In the genomic region with DNA sequence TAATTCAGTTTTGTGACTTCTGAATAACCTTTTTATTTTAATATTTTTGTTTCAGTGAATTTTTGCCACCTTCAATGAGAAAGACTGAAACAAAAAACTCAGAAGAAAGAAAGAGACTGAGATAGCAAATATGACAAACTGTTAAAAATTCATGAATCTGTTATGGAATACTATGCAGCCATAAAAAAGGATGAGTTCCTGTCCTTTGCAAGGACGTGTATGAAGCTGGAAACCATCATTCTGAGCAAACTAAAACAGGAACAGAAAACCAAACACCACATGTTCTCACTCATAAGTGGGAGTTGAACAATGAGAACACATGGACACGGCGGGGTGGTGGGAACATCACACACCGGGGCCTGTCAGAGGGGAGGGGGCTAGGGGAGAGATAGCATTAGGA, we compare ENCODE assay signal across 38 cellular contexts.
"Had no signal": no experiment of that assay in that cellular context is flagged by ENCODE, and none has a peak within 500 bp of the region (broad histone marks: within the 10 kb centered on the region; RNA-seq: fewer than 3 reads in every experiment).

No MANE protein-coding gene starts in this region.

- H3K4me3 ChIP-seq: adrenal gland, ascending aorta, body of pancreas, breast epithelium, cardiac muscle cell had no signal

- H3K36me3 ChIP-seq: adrenal gland, ascending aorta, brain microvascular endothelial cell, breast epithelium, cardiac muscle cell had no signal

- H3K9me3 ChIP-seq: adrenal gland, ascending aorta, body of pancreas, breast epithelium had no signal

- H3K9me3 Mint-ChIP-seq: activated naive CD4-positive, alpha-beta T cell treated with anti-CD3 and anti-CD28 coated beads, Interleukin-2, amount 10 ng/mL, durations not matched to agents 7 days and 5 days; activated naive CD4-positive, alpha-beta T cell treated with anti-CD3 and anti-CD28 coated beads, Interleukin-2, amount 50 U/mL, for 24 hours; activated naive CD4-positive, alpha-beta T cell treated with anti-CD3 and anti-CD28 coated beads, Interleukin-2, amount 50 U/mL, for 72 hours; activated naive CD8-positive, alpha-beta T cell treated with anti-CD3 and anti-CD28 coated beads for 36 hours; activated naive CD8-positive, alpha-beta T cell treated with anti-CD3 and anti-CD28 coated beads, Interleukin-2, amount 50 U/mL, for 24 hours; activated T-cell treated with anti-CD3 and anti-CD28 coated beads, Interleukin-2, amount 50 U/mL, for 72 hours; activated T-helper 17 cell treated with anti-CD3 and anti-CD28 coated beads, Interleukin-2, amount 50 U/mL, for 72 hours; activated T-helper 2 cell treated with anti-CD3 and anti-CD28 coated beads, Interferon-gamma antibody, Interleukin-2, Interleukin-4, amounts not matched to agents 10 μg/mL and 5 μg/mL and 100 μg/mL, durations not matched to agents 14 hours and 24 hours and 36 hours; central memory CD8-positive, alpha-beta T cell had no signal

- H3K27me3 ChIP-seq: adrenal gland, ascending aorta, body of pancreas, brain microvascular endothelial cell, breast epithelium, cardiac muscle cell had no signal

- DNase-seq: activated effector memory CD4-positive, alpha-beta T cell treated with anti-CD3 and anti-CD28 coated beads, Interleukin-2, amount 50 U/mL, for 16 hours; activated effector memory CD4-positive, alpha-beta T cell treated with Interleukin-2 at 50 U/mL for 16 hours; activated gamma-delta T cell; activated gamma-delta T cell treated with Interleukin-2 at 50 U/mL for 16 hours; activated naive CD4-positive, alpha-beta T cell; activated naive CD4-positive, alpha-beta T cell treated with anti-CD3 and anti-CD28 coated beads for 36 hours; activated naive CD4-positive, alpha-beta T cell treated with anti-CD3 and anti-CD28 coated beads, Interleukin-2, amount 10 ng/mL, durations not matched to agents 7 days and 5 days; activated naive CD4-positive, alpha-beta T cell treated with anti-CD3 and anti-CD28 coated beads, Interleukin-2, amount 50 U/mL, for 16 hours; activated naive CD4-positive, alpha-beta T cell treated with Interleukin-2 at 50 U/mL for 16 hours; activated naive CD8-positive, alpha-beta T cell treated with anti-CD3 and anti-CD28 coated beads for 36 hours; activated naive CD8-positive, alpha-beta T cell treated with anti-CD3 and anti-CD28 coated beads, Interleukin-2, amount 10 ng/mL, durations not matched to agents 7 days and 5 days; activated naive CD8-positive, alpha-beta T cell treated with anti-CD3 and anti-CD28 coated beads, Interleukin-2, amount 50 U/mL, for 24 hours; activated T-cell treated with anti-CD3 and anti-CD28 coated beads, Interleukin-2, amount 50 U/mL, for 24 hours; activated T-cell treated with anti-CD3 and anti-CD28 coated beads, Interleukin-2, amount 50 U/mL, for 4 hours; activated T-cell treated with anti-CD3 and anti-CD28 coated beads, Interleukin-2, amount 50 U/mL, for 48 hours; activated T-cell treated with anti-CD3 and anti-CD28 coated beads, Interleukin-2, amount 50 U/mL, for 72 hours; adrenal gland; amniotic stem cell; amygdala; anterior cingulate cortex; aorta; body of pancreas; brain microvascular endothelial cell; caudate nucleus; central memory CD4-positive, alpha-beta T cell; cerebellar nuclear complex had no signal

- H3K4me1 Mint-ChIP-seq: activated naive CD4-positive, alpha-beta T cell treated with anti-CD3 and anti-CD28 coated beads, Interleukin-2, amount 10 ng/mL, durations not matched to agents 7 days and 5 days; activated naive CD4-positive, alpha-beta T cell treated with anti-CD3 and anti-CD28 coated beads, Interleukin-2, amount 50 U/mL, for 24 hours; activated naive CD8-positive, alpha-beta T cell treated with anti-CD3 and anti-CD28 coated beads for 36 hours; activated naive CD8-positive, alpha-beta T cell treated with anti-CD3 and anti-CD28 coated beads, Interleukin-2, amount 10 ng/mL, durations not matched to agents 7 days and 5 days; activated naive CD8-positive, alpha-beta T cell treated with anti-CD3 and anti-CD28 coated beads, Interleukin-2, amount 50 U/mL, for 24 hours; activated T-helper 17 cell treated with anti-CD3 and anti-CD28 coated beads, Interleukin-2, amount 50 U/mL, for 72 hours; central memory CD8-positive, alpha-beta T cell had no signal

- H3K36me3 Mint-ChIP-seq: activated naive CD4-positive, alpha-beta T cell treated with anti-CD3 and anti-CD28 coated beads, Interleukin-2, amount 10 ng/mL, durations not matched to agents 7 days and 5 days; activated naive CD4-positive, alpha-beta T cell treated with anti-CD3 and anti-CD28 coated beads, Interleukin-2, amount 50 U/mL, for 24 hours; activated naive CD8-positive, alpha-beta T cell; activated naive CD8-positive, alpha-beta T cell treated with anti-CD3 and anti-CD28 coated beads for 36 hours; activated naive CD8-positive, alpha-beta T cell treated with anti-CD3 and anti-CD28 coated beads, Interleukin-2, amount 10 ng/mL, durations not matched to agents 7 days and 5 days; brain had no signal

- H3K4me3 Mint-ChIP-seq: activated naive CD4-positive, alpha-beta T cell treated with anti-CD3 and anti-CD28 coated beads for 36 hours; activated naive CD4-positive, alpha-beta T cell treated with anti-CD3 and anti-CD28 coated beads, Interleukin-2, amount 10 ng/mL, durations not matched to agents 7 days and 5 days; activated naive CD4-positive, alpha-beta T cell treated with anti-CD3 and anti-CD28 coated beads, Interleukin-2, amount 50 U/mL, for 24 hours; activated naive CD8-positive, alpha-beta T cell; activated naive CD8-positive, alpha-beta T cell treated with anti-CD3 and anti-CD28 coated beads for 36 hours; activated naive CD8-positive, alpha-beta T cell treated with anti-CD3 and anti-CD28 coated beads, Interleukin-2, amount 10 ng/mL, durations not matched to agents 7 days and 5 days; activated naive CD8-positive, alpha-beta T cell treated with anti-CD3 and anti-CD28 coated beads, Interleukin-2, amount 50 U/mL, for 24 hours; activated T-cell treated with anti-CD3 and anti-CD28 coated beads, Interleukin-2, amount 50 U/mL, for 24 hours; activated T-cell treated with anti-CD3 and anti-CD28 coated beads, Interleukin-2, amount 50 U/mL, for 4 hours; activated T-cell treated with anti-CD3 and anti-CD28 coated beads, Interleukin-2, amount 50 U/mL, for 72 hours; activated T-helper 1 cell treated with anti-CD3 and anti-CD28 coated beads, Interleukin-12 subunit alpha, Interleukin-12 subunit beta, Interleukin-2, Interleukin-4 antibody, amounts not matched to agents 30 ng/mL and 10 ng/mL and 1 ng/mL, durations not matched to agents 14 hours and 24 hours and 36 hours; activated T-helper 17 cell treated with anti-CD3 and anti-CD28 coated beads, Interleukin-2, amount 50 U/mL, for 72 hours; brain; central memory CD8-positive, alpha-beta T cell had no signal

- H3K27ac Mint-ChIP-seq: activated naive CD4-positive, alpha-beta T cell treated with anti-CD3 and anti-CD28 coated beads for 36 hours; activated naive CD4-positive, alpha-beta T cell treated with anti-CD3 and anti-CD28 coated beads, Interleukin-2, amount 10 ng/mL, durations not matched to agents 7 days and 5 days; activated naive CD4-positive, alpha-beta T cell treated with anti-CD3 and anti-CD28 coated beads, Interleukin-2, amount 50 U/mL, for 24 hours; activated naive CD4-positive, alpha-beta T cell treated with anti-CD3 and anti-CD28 coated beads, Interleukin-2, amount 50 U/mL, for 72 hours; activated naive CD8-positive, alpha-beta T cell; activated naive CD8-positive, alpha-beta T cell treated with anti-CD3 and anti-CD28 coated beads for 36 hours; activated naive CD8-positive, alpha-beta T cell treated with anti-CD3 and anti-CD28 coated beads, Interleukin-2, amount 10 ng/mL, durations not matched to agents 7 days and 5 days; activated naive CD8-positive, alpha-beta T cell treated with anti-CD3 and anti-CD28 coated beads, Interleukin-2, amount 50 U/mL, for 24 hours; activated T-cell treated with anti-CD3 and anti-CD28 coated beads, Interleukin-2, amount 50 U/mL, for 24 hours; activated T-cell treated with anti-CD3 and anti-CD28 coated beads, Interleukin-2, amount 50 U/mL, for 72 hours; activated T-helper 1 cell treated with anti-CD3 and anti-CD28 coated beads, Interleukin-12 subunit alpha, Interleukin-12 subunit beta, Interleukin-2, Interleukin-4 antibody, amounts not matched to agents 30 ng/mL and 10 ng/mL and 1 ng/mL, durations not matched to agents 14 hours and 24 hours and 36 hours; activated T-helper 17 cell treated with anti-CD3 and anti-CD28 coated beads, Interleukin-2, amount 50 U/mL, for 72 hours; activated T-helper 2 cell treated with anti-CD3 and anti-CD28 coated beads, Interferon-gamma antibody, Interleukin-2, Interleukin-4, amounts not matched to agents 10 μg/mL and 5 μg/mL and 100 μg/mL, durations not matched to agents 14 hours and 24 hours and 36 hours; brain had no signal

- H3K27ac ChIP-seq: adrenal gland, ascending aorta, brain microvascular endothelial cell, breast epithelium, cardiac muscle cell had no signal

- ATAC-seq: activated naive CD4-positive, alpha-beta T cell treated with anti-CD3 and anti-CD28 coated beads, Interleukin-2, amount 50 U/mL, for 72 hours; activated naive CD8-positive, alpha-beta T cell treated with anti-CD3 and anti-CD28 coated beads, Interleukin-2, amount 50 U/mL, for 24 hours; activated T-cell treated with anti-CD3 and anti-CD28 coated beads, Interleukin-2, amount 50 U/mL, for 4 hours; activated T-cell treated with anti-CD3 and anti-CD28 coated beads, Interleukin-2, amount 50 U/mL, for 72 hours; activated T-helper 17 cell treated with anti-CD3 and anti-CD28 coated beads, Interleukin-2, amount 50 U/mL, for 72 hours had no signal

- FAIRE-seq: bronchial epithelial cell had no signal

- H3K27me3 Mint-ChIP-seq: activated naive CD4-positive, alpha-beta T cell treated with anti-CD3 and anti-CD28 coated beads, Interleukin-2, amount 50 U/mL, for 24 hours; activated naive CD8-positive, alpha-beta T cell; activated naive CD8-positive, alpha-beta T cell treated with anti-CD3 and anti-CD28 coated beads for 36 hours; activated naive CD8-positive, alpha-beta T cell treated with anti-CD3 and anti-CD28 coated beads, Interleukin-2, amount 50 U/mL, for 24 hours; activated T-cell treated with anti-CD3 and anti-CD28 coated beads, Interleukin-2, amount 50 U/mL, for 24 hours; activated T-helper 17 cell treated with anti-CD3 and anti-CD28 coated beads, Interleukin-2, amount 50 U/mL, for 72 hours; central memory CD8-positive, alpha-beta T cell had no signal

- H3K4me1 ChIP-seq: breast epithelium had no signal
